In genomic region chr1:156740679-156741612, GRCh38 we compare ENCODE assay signal across 1 cellular context.
TF ChIP-seq lines count a peak whose summit lies in the region.

MRPL24 (minus strand) TSS chr1:156741088; CDS start chr1:156738704, 2,384 bp downstream.

TF ChIP-seq in HEK293, 187 proteins besides CTCF, POLR2A, EP300 and RAD21 (continued from another document and continues in another):
- TF ChIP-seq ZNF518A (tag by site-specific recombination; conservative IDR thresholded peaks at IDR 0.05; ENCODE audit: low read depth) = peak; percentile 81
- TF ChIP-seq ZNF76 (tag by site-specific recombination; IDR thresholded peaks at IDR 0.05; ENCODE audit: borderline replicate concordance, low read depth) = peak; percentile 100
- peak; percentile 28; the same call in 1 of the 2 replicates for TF ChIP-seq ZSCAN18 (tag by site-specific recombination; IDR thresholded peaks at IDR 0.05)
- no peak; the same call in 1 of the 2 replicates for TF ChIP-seq SCRT2 (tag by site-specific recombination; IDR thresholded peaks at IDR 0.05)
- TF ChIP-seq IKZF3 (tag by site-specific recombination; IDR thresholded peaks at IDR 0.05) = peak; percentile 52; the same call in 1 of the 2 replicates
- TF ChIP-seq KLF16 (tag by site-specific recombination; IDR thresholded peaks at IDR 0.05) = peak; percentile 78
- no peak for TF ChIP-seq ZNF623 (tag by site-specific recombination; IDR thresholded peaks at IDR 0.05)
- TF ChIP-seq ZNF473 (tag by site-specific recombination; IDR thresholded peaks at IDR 0.05) = no peak
- no peak for TF ChIP-seq ZNF658 (tag by site-specific recombination; IDR thresholded peaks at IDR 0.05)
- TF ChIP-seq SP7 (tag by site-specific recombination; IDR thresholded peaks at IDR 0.05) = peak; percentile 79; the same call in 1 of the 2 replicates
- peak; percentile 60 for TF ChIP-seq OSR2 (tag by site-specific recombination; IDR thresholded peaks at IDR 0.05)
- no peak for TF ChIP-seq GFI1B (tag by site-specific recombination; IDR thresholded peaks at IDR 0.05)
- no peak for TF ChIP-seq ZNF768 (tag by site-specific recombination; IDR thresholded peaks at IDR 0.05)
- peak; percentile 96; the same call in 1 of the 2 replicates for TF ChIP-seq KLF7 (tag by site-specific recombination; IDR thresholded peaks at IDR 0.05; ENCODE audit: borderline replicate concordance)
- peak; percentile 31 for TF ChIP-seq ZNF660 (tag by site-specific recombination; IDR thresholded peaks at IDR 0.05)
- peak; percentile 38; the same call in 1 of the 2 replicates for TF ChIP-seq ZSCAN5A (tag by site-specific recombination; IDR thresholded peaks at IDR 0.05)
- no peak; the same call in 1 of the 2 replicates for TF ChIP-seq ZNF394 (tag by site-specific recombination; IDR thresholded peaks at IDR 0.05; ENCODE audit: borderline replicate concordance)
- no peak for TF ChIP-seq ZNF555 (tag by site-specific recombination; conservative IDR thresholded peaks at IDR 0.05)
- peak; percentile 68 for TF ChIP-seq KLF17 (tag by site-specific recombination; IDR thresholded peaks at IDR 0.05)
- peak; percentile 64 for TF ChIP-seq ZNF324 (tag by site-specific recombination; IDR thresholded peaks at IDR 0.05)
- no peak for TF ChIP-seq ZFP3 (tag by site-specific recombination; IDR thresholded peaks at IDR 0.05; ENCODE audit: low read depth)
- no peak for TF ChIP-seq ZNF280C (tag by site-specific recombination; IDR thresholded peaks at IDR 0.05)
- TF ChIP-seq PATZ1 (tag by site-specific recombination; IDR thresholded peaks at IDR 0.05) = peak; percentile 93
- peak; percentile 64; the same call in 1 of the 2 replicates for TF ChIP-seq ZNF10 (tag by site-specific recombination; IDR thresholded peaks at IDR 0.05)
- peak; percentile 99 for TF ChIP-seq ZBTB17 (tag by site-specific recombination; IDR thresholded peaks at IDR 0.05)
- no peak for TF ChIP-seq ZNF350 (tag by site-specific recombination; IDR thresholded peaks at IDR 0.05)
- TF ChIP-seq ZNF621 (tag by site-specific recombination; IDR thresholded peaks at IDR 0.05) = no peak
- TF ChIP-seq ZNF16 (tag by site-specific recombination; IDR thresholded peaks at IDR 0.05; ENCODE audit: low read depth) = 0 out of 2 replicates have a peak, but pooled peaks have one; percentile 28
- peak; percentile 88 for TF ChIP-seq KLF1 (tag by site-specific recombination; IDR thresholded peaks at IDR 0.05)
- peak; percentile 80; the same call in 1 of the 2 replicates for TF ChIP-seq ZNF600 (tag by site-specific recombination; IDR thresholded peaks at IDR 0.05)
- TF ChIP-seq ZNF366 (tag by site-specific recombination; conservative IDR thresholded peaks at IDR 0.05) = peak; percentile 53
- no peak for TF ChIP-seq ZNF292 (tag by site-specific recombination; IDR thresholded peaks at IDR 0.05; ENCODE audit: borderline replicate concordance, low read depth)
- peak; percentile 46; the same call in 1 of the 2 replicates for TF ChIP-seq EGR2 (tag by site-specific recombination; IDR thresholded peaks at IDR 0.05; ENCODE audit: low read depth)
- no peak for TF ChIP-seq AEBP2 (tag by site-specific recombination; IDR thresholded peaks at IDR 0.05; ENCODE audit: borderline replicate concordance)
- TF ChIP-seq ZNF645 (tag by site-specific recombination; IDR thresholded peaks at IDR 0.05) = no peak
- TF ChIP-seq HOXC10 (CRISPR knock-in tag; IDR thresholded peaks at IDR 0.05) = no peak
- TF ChIP-seq ZBTB11 (tag by site-specific recombination; conservative IDR thresholded peaks at IDR 0.05; ENCODE audit: low read depth) = peak; percentile 98
- peak; percentile 84 for TF ChIP-seq ZBTB20 (tag by site-specific recombination; IDR thresholded peaks at IDR 0.05)
